Comparison of ENCODE assay signal across 8 cellular contexts in the genomic region with DNA sequence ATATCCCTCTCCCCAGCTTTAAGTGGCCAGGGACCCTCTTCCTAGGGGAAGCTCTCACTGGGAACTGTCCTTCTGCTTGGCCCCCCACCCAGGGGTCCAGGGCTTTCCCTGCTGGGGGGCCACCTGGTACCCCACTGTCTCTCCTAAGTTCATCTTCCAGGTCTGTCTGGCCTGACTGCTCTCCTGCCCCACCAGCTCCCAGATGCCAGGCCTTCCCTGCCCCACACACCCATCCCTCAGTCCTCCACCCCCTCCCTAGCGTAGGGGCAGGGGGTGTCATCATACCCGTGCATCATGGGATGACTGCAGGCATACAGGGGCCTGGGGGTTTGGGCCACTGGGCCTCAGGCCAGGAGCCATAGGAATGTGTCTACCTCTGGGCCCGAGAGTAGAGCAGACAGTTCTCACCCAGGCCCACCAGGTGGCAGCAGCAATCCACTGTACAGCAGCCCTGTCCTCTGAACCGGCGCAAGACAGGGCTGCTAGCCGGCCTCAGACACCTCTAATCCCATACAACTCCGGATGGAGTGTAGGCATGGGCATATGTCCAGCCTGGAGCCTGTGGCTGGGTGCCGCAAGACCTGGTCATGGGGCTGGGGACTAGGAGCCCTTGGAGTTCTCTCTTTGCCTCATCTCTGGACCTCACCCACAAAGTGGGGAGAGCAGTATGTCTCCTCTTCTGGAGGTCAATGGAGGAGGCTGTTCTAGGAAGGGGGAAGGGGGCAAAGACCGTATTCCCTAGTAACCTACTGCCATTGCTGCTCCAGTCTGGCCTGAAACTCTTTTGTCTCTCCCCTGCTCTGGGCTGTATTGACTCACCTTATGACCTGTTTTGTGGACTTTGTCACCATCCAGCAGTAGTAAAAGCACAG. TPM values are rescaled to one million over a fixed set of nuclear protein-coding genes. Genes with fewer than 3 reads are reported as not detected.
DNase-seq lines count a peak whose midpoint lies in the region; ATAC-seq and TF ChIP-seq lines count a peak whose summit lies in the region.

No MANE protein-coding gene starts in this region.

- DNase-seq in AG10803 (ENCODE audit: low read depth) (peak; percentile 80), NCI-H748 (lab: John Stamatoyannopoulos, UW; ENCODE audit: unreplicated experiment) (peak; percentile 69), dorsolateral prefrontal cortex (peak; percentile 80 to 88 (median 82)), medulla oblongata (ENCODE audit: extremely low spot score) (peak; percentile 90)
- DNase-seq in activated CD4-positive, alpha-beta T cell treated with anti-CD3 and anti-CD28 coated beads, Interleukin-2, amount 50 U/mL, for 24 hours (ENCODE audit: low read depth in 1 of 2, low spot score in 1 of 2), result peak; percentile 64 to 71
- DNase-seq in stimulated activated CD8-positive, alpha-beta memory T cell treated with anti-CD3 and anti-CD28 coated beads, Interleukin-12 subunit alpha, Interleukin-12 subunit beta, amount 100 ng/mL, for 4 hours (ENCODE audit: low read depth), result peak; percentile 66

- H3K4me3 ChIP-seq in AG10803 (ENCODE audit: low read length) (no peak overlapping the region), dorsolateral prefrontal cortex (peak overlapping the region in 1 of 59 donors; percentile 12)

- TF ChIP-seq CTCF in AG10803 (conservative IDR thresholded peaks at IDR 0.05; ENCODE audit: low read length) (peak; percentile 87), dorsolateral prefrontal cortex (IDR thresholded peaks at IDR 0.05 in 54 of 56, conservative IDR thresholded peaks at IDR 0.05 in 2 of 56; ENCODE audit: low read depth in 1 of 56, partially characterized antibody in 56 of 56) (peak; percentile 71 to 98 (median 94))

- ATAC-seq in GM18873 (IDR thresholded peaks at IDR 0.05; ENCODE audit: low FRiP score, unreplicated experiment) (peak; percentile 54), HG03159 (IDR thresholded peaks at IDR 0.05; ENCODE audit: unreplicated experiment) (peak; percentile 81)

- no peaks in the 10 kb centered on the region for H3K27me3 ChIP-seq in dorsolateral prefrontal cortex

- intact Hi-C loops in dorsolateral prefrontal cortex (cut with DNase I), result loop anchor here (2.0 to 10.0 kb wide), 4 partner anchors 100 to 300 kb away; no protein-coding TSS in a partner anchor

- peak overlapping the region in 3 of 59 donors; percentile 29 to 41 (median 37) for H3K27ac ChIP-seq in dorsolateral prefrontal cortex

RNA-seq across cellular contexts. Expression of a gene that starts 10.0 kb away (rescaled TPM):
- 10 to 100 TPM; 30.8 to 66.7 (median 44.2) TPM for total RNA-seq in dorsolateral prefrontal cortex

RNA-seq across cellular contexts. Expression of a gene that starts 17.8 kb away (rescaled TPM):
- 10 to 100 TPM; 24.4 to 56.2 (median 38.4) TPM for total RNA-seq in dorsolateral prefrontal cortex

RNA-seq across cellular contexts. Expression of a gene that starts 28.6 kb away (rescaled TPM):
- total RNA-seq in dorsolateral prefrontal cortex, result 10 to 100 TPM in 35 of 120 experiments, 1 to 10 TPM in 85; 2.0 to 47.2 (median 7.3) TPM

RNA-seq across cellular contexts. Expression of a gene that starts 36.9 kb away (rescaled TPM):
- total RNA-seq in dorsolateral prefrontal cortex, result 10 to 100 TPM; 34.1 to 74.3 (median 53.9) TPM

RNA-seq across cellular contexts. Expression of a gene that starts 49.9 kb away (rescaled TPM):
- 10 to 100 TPM in 117 of 120 experiments, 1 to 10 TPM in 3; 9.2 to 27.7 (median 16.1) TPM for total RNA-seq in dorsolateral prefrontal cortex
